In the genomic region with DNA sequence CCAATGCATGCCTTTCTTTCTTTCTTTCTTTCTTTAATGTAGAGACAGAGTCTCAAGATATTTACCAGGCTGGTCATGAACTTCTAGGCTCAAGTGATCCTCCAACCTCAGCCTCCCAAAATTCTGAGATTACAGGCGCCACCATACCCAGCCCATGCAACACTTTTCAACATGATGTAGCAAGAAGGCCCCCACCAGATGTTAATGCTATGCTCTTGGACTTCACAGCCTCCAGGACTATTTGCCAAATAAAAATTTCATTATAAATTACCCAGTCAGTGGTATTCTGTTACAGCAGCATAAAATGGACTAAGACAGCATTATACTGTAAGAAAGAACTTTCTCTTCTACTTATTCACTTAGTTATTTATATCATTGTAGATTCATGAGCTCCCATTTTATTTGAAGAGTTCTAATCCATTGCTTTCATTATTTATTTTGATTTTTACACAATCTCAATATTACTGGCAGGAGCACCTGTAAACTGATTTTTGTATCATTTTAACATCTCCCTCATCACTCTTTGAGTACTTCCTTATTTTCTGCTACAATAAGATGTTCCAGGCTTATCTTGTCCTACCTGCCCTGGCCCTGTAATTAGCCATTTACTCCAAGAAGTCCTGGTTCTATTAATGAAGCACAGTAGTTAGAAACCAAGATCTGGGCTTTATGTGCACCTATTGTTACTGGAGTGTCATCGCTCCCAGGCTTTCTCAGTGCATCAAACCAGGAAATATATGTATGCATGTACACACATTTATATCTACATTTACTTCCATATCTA, we compare ENCODE assay signal across 12 cellular contexts.
"Had no signal": no experiment of that assay in that cellular context is flagged by ENCODE, and none has a peak within 500 bp of the region (broad histone marks: within the 10 kb centered on the region; RNA-seq: fewer than 3 reads in every experiment).

No MANE protein-coding gene starts in this region.

- H3K4me3 ChIP-seq: colonic mucosa, heart right ventricle, left lung, sigmoid colon, testis had no signal

- H3K27me3 ChIP-seq: colonic mucosa, heart right ventricle, left lung, sigmoid colon, testis had no signal

- H3K9me3 ChIP-seq: colonic mucosa, left lung, sigmoid colon, testis had no signal

- H3K27me3 Mint-ChIP-seq: activated CD8-positive, alpha-beta memory T cell treated with anti-CD3 and anti-CD28 coated beads, Interleukin-2, amount 10 ng/mL, durations not matched to agents 7 days and 5 days; activated T-cell treated with anti-CD3 and anti-CD28 coated beads, Interleukin-2, amount 50 U/mL, for 24 hours; stimulated activated naive CD8-positive, alpha-beta T cell treated with anti-CD3 and anti-CD28 coated beads, Interleukin-15, amount 100 ng/mL, for 72 hours had no signal

- H3K27ac ChIP-seq: colonic mucosa, heart right ventricle, left lung, sigmoid colon, testis had no signal

- H3K9me3 Mint-ChIP-seq: activated T-cell treated with anti-CD3 and anti-CD28 coated beads, Interleukin-2, amount 50 U/mL, for 24 hours had no signal

- DNase-seq: activated effector memory CD4-positive, alpha-beta T cell treated with Interleukin-2 at 50 U/mL for 16 hours; caudate nucleus; colonic mucosa; heart right ventricle; left lung; mesenchymal stem cell; sigmoid colon; stimulated activated naive CD8-positive, alpha-beta T cell treated with anti-CD3 and anti-CD28 coated beads, Interleukin-15, amount 100 ng/mL, for 72 hours; testis had no signal

- ATAC-seq: activated CD4-positive, CD25-positive, alpha-beta regulatory T cell treated with anti-CD3 and anti-CD28 coated beads, Interleukin-2, amount 50 U/mL, for 24 hours; activated CD8-positive, alpha-beta memory T cell treated with anti-CD3 and anti-CD28 coated beads, Interleukin-2, amount 10 ng/mL, durations not matched to agents 7 days and 5 days; heart right ventricle; left lung; stimulated activated naive CD8-positive, alpha-beta T cell treated with anti-CD3 and anti-CD28 coated beads, Interleukin-15, amount 100 ng/mL, for 72 hours had no signal

- H3K4me1 ChIP-seq: colonic mucosa had no signal

- H3K4me3 Mint-ChIP-seq: activated CD8-positive, alpha-beta memory T cell treated with anti-CD3 and anti-CD28 coated beads, Interleukin-2, amount 10 ng/mL, durations not matched to agents 7 days and 5 days; activated T-cell treated with anti-CD3 and anti-CD28 coated beads, Interleukin-2, amount 50 U/mL, for 24 hours; stimulated activated naive CD8-positive, alpha-beta T cell treated with anti-CD3 and anti-CD28 coated beads, Interleukin-15, amount 100 ng/mL, for 72 hours had no signal

- H3K36me3 ChIP-seq: colonic mucosa, heart right ventricle, left lung, sigmoid colon had no signal

- H3K27ac Mint-ChIP-seq: activated T-cell treated with anti-CD3 and anti-CD28 coated beads, Interleukin-2, amount 50 U/mL, for 24 hours; stimulated activated naive CD8-positive, alpha-beta T cell treated with anti-CD3 and anti-CD28 coated beads, Interleukin-15, amount 100 ng/mL, for 72 hours had no signal
